ENCODE assay signal across 8 cellular contexts in genomic region chr16:19223235-19223847, GRCh38. TPM values are rescaled to one million over a fixed set of nuclear protein-coding genes. Genes with fewer than 3 reads are reported as not detected.
DNase-seq lines count a peak whose midpoint lies in the region; ATAC-seq, FAIRE-seq and TF ChIP-seq lines count a peak whose summit lies in the region.

No MANE protein-coding gene starts in this region.

- no peak for FAIRE-seq in endothelial cell of umbilical vein (lab: Jason Lieb, UNC)

- intact Hi-C loops in endothelial cell of umbilical vein (cut with micrococcal nuclease), result loop anchor here (1.0 kb wide), 1 partner anchor 137 kb away; no protein-coding TSS in a partner anchor

- no TSS peak for BruUV-seq in endothelial cell of umbilical vein (replicated peaks; lab: Mats Ljungman, UMichigan)

- no peaks in the 10 kb centered on the region for H3K9me1 ChIP-seq in endothelial cell of umbilical vein (replicated peaks; ENCODE audit: control insufficient read depth, extremely low read depth, insufficient read depth, low read length)

- no peak overlapping the region for H3K4me2 ChIP-seq in endothelial cell of umbilical vein (ENCODE audit: insufficient read depth, low read length)

- no peak for TF ChIP-seq POLR2A in endothelial cell of umbilical vein (IDR thresholded peaks at IDR 0.05; ENCODE audit: low read depth, low read length)

- H2AFZ ChIP-seq in endothelial cell of umbilical vein (ENCODE audit: low read depth, low read length), result no peak overlapping the region

- ATAC-seq in GM18498 (IDR thresholded peaks at IDR 0.05; ENCODE audit: unreplicated experiment), result no peak

- POLR2A ChIA-PET in endothelial cell of umbilical vein (lab: Charles Lee), result no interaction called here

- H3K9ac ChIP-seq in endothelial cell of umbilical vein (replicated peaks; ENCODE audit: extremely low read depth, insufficient read depth, low read length), result no peak overlapping the region

- CTCF ChIA-PET in endothelial cell of umbilical vein (lab: Charles Lee), result interaction anchor here (1.1 to 2.2 kb wide), 3 partner anchors 10 to 16 kb away, joined by 3 to 7 read pairs (median 5); no protein-coding TSS in a partner anchor

- DNase-seq in SIG-M5 treated with dmso at 0.1 percent for 504 hours (lab: John Stamatoyannopoulos, UW; ENCODE audit: unreplicated experiment) (peak; percentile 13), SIG-M5 (lab: John Stamatoyannopoulos, UW) (no peak), NCI-H82 (lab: John Stamatoyannopoulos, UW) (peak; percentile 75), endothelial cell of umbilical vein (ENCODE audit: low read depth, low spot score) (peak; percentile 8), cerebellar nuclear complex (lab: John Stamatoyannopoulos, UW) (no peak)
- peak; percentile 44 for DNase-seq in stimulated activated CD4-positive, alpha-beta T cell treated with anti-CD3 and anti-CD28 coated beads, Interleukin-1b, Interleukin-23, amount 100 ng/mL, for 48 hours
- DNase-seq in activated effector memory CD4-positive, alpha-beta T cell treated with anti-CD3 and anti-CD28 coated beads, Interleukin-2, amount 50 U/mL, for 16 hours, result no peak

- dilution Hi-C loops in endothelial cell of umbilical vein (cut with MboI; ENCODE audit: extremely low pct_ligation_motif_present, low sequenced_read_pairs), result no loop called here

- no peak overlapping the region for H3K4me3 ChIP-seq in endothelial cell of umbilical vein (replicated peaks in 1 of 3; ENCODE audit: insufficient read depth in 1 of 3, low read depth in 1 of 3, low read length in 3 of 3)

- H3K27ac ChIP-seq in endothelial cell of umbilical vein (ENCODE audit: insufficient read depth, low read depth, low read length), result no peak overlapping the region

- H3K36me3 ChIP-seq in endothelial cell of umbilical vein (ENCODE audit: control insufficient read depth in 2 of 2, extremely low read depth in 1 of 2, insufficient read depth in 2 of 2, low read length in 2 of 2), result no peaks in the 10 kb centered on the region

- H3K27me3 ChIP-seq in endothelial cell of umbilical vein (ENCODE audit: control insufficient read depth in 2 of 2, insufficient read depth in 2 of 2, low read length in 2 of 2), result no peaks in the 10 kb centered on the region

- H3K79me2 ChIP-seq in endothelial cell of umbilical vein (ENCODE audit: control insufficient read depth, insufficient read depth, low read length), result no peaks in the 10 kb centered on the region

- TF ChIP-seq CTCF in endothelial cell of umbilical vein (IDR thresholded peaks at IDR 0.05; ENCODE audit: extremely low read depth in 1 of 2, insufficient read depth in 1 of 2, low read depth in 1 of 2, low read length in 2 of 2), result peak; percentile 52 to 56

- no peaks in the 10 kb centered on the region for H4K20me1 ChIP-seq in endothelial cell of umbilical vein (replicated peaks; ENCODE audit: control insufficient read depth, extremely low read depth, insufficient read depth, low read length)

- no peaks in the 10 kb centered on the region for H3K9me3 ChIP-seq in endothelial cell of umbilical vein (replicated peaks; ENCODE audit: control insufficient read depth, insufficient read depth, low read length)

- H3K4me1 ChIP-seq in endothelial cell of umbilical vein (ENCODE audit: control insufficient read depth, extremely low read depth, insufficient read depth, low read length), result no peaks in the 10 kb centered on the region

TF ChIP-seq in endothelial cell of umbilical vein, 7 proteins besides CTCF, POLR2A, EP300 and RAD21:
- no peak for TF ChIP-seq POLR2AphosphoS5 (IDR thresholded peaks at IDR 0.05; ENCODE audit: insufficient read depth, low read depth, low read length)
- no peak for TF ChIP-seq EZH2 (IDR thresholded peaks at IDR 0.05; ENCODE audit: borderline replicate concordance, low read depth, low read length, severe bottlenecking)
- TF ChIP-seq, protein P1, sequence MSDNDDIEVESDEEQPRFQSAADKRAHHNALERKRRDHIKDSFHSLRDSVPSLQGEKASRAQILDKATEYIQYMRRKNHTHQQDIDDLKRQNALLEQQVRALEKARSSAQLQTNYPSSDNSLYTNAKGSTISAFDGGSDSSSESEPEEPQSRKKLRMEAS (IDR thresholded peaks at IDR 0.05; ENCODE audit: insufficient read depth, insufficient read length), result no peak
- no peak for TF ChIP-seq JUN (IDR thresholded peaks at IDR 0.05; ENCODE audit: borderline replicate concordance, insufficient read depth, insufficient read length, low read depth)
- no peak for TF ChIP-seq GATA2 (IDR thresholded peaks at IDR 0.05; ENCODE audit: insufficient read depth, insufficient read length, low read depth, low read length)
- TF ChIP-seq MYC (IDR thresholded peaks at IDR 0.05; ENCODE audit: low read depth, low read length), result no peak
- no peak for TF ChIP-seq FOS (IDR thresholded peaks at IDR 0.05; ENCODE audit: borderline replicate concordance, insufficient read depth, low read length)

RNA-seq across cellular contexts. Expression of gene SYT17, which starts 55.3 kb away (rescaled TPM):
- total RNA-seq in endothelial cell of umbilical vein, result 1.8 and 1.9 TPM in 2 replicates
- 2.8 and 4.2 TPM in 2 replicates for polyA plus RNA-seq in endothelial cell of umbilical vein
- polyA plus RNA-seq in endothelial cell of umbilical vein (2011; cell fraction: cytosol; rRNA removed), result 1.1 and 1.2 TPM in 2 replicates
- 3.4 and 4.0 TPM in 2 replicates for polyA plus RNA-seq in endothelial cell of umbilical vein (2011; cell fraction: nucleus; rRNA removed)
- 0.62 and 0.93 TPM in 2 replicates for polyA plus RNA-seq in endothelial cell of umbilical vein (2012)
- polyA minus RNA-seq in endothelial cell of umbilical vein, result 3.9 and 4.9 TPM in 2 replicates
- not detected for polyA minus RNA-seq in endothelial cell of umbilical vein (2011; cell fraction: cytosol; rRNA and poly(A)+ RNA removed)
- 2.8 and 2.9 TPM in 2 replicates for polyA minus RNA-seq in endothelial cell of umbilical vein (2011; cell fraction: nucleus; rRNA and poly(A)+ RNA removed)

Comparison
In these comparisons a context has a peak if more than half of its experiments do, and no peak if none do; other contexts are left out.
1. DNase-seq: peak in SIG-M5 treated with dmso at 0.1 percent for 504 hours (single experiment), NCI-H82 (single experiment), endothelial cell of umbilical vein (single experiment) and stimulated activated CD4-positive, alpha-beta T cell treated with anti-CD3 and anti-CD28 coated beads, Interleukin-1b, Interleukin-23, amount 100 ng/mL, for 48 hours (single experiment); none in SIG-M5 (single experiment), cerebellar nuclear complex (0 of 2) and activated effector memory CD4-positive, alpha-beta T cell treated with anti-CD3 and anti-CD28 coated beads, Interleukin-2, amount 50 U/mL, for 16 hours (single experiment).